In the genomic region with DNA sequence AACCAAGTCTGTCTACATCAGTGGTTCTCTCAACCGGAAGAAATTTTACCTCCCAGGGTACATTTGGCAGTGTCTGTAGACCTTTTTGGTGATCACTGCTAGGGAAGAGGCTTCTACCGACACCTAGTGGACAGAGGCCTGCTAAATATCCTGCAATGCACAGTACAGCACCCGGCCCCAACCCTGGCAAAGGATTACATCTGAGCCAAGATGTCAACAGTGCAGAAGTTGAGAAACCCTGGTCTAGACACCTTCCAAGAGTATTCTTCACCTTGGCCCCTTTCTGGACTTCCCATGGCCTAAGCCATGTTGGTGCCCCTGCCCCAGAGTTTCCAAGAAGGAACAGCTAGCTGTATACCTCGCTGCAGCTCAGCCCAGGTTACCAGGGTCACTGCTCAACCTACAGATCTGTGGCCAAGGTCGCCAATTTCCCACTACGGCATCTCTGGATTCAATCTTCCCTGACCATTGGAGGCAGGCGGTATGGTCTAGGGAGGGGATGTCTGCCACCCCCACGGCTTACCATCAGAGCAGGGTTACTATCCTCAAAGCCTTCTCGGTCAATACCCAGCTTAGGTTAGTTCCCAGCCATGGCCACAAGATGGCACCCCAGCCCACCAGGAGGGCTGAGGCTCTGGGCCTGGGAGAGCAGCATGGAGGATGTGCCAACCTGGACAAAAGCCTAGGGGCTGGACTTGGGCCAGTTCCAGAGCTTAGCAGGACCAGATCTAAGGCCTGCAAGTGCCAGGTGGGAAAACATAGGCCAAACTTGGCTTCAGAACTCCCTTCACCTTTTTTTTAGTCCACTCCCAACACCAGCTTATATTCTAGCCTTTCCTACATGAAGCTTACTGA, we compare ENCODE assay signal across 8 cellular contexts. TPM values are rescaled to one million over a fixed set of nuclear protein-coding genes. Genes with fewer than 3 reads are reported as not detected.
DNase-seq lines count a peak whose midpoint lies in the region; ATAC-seq and TF ChIP-seq lines count a peak whose summit lies in the region.

No MANE protein-coding gene starts in this region.

- no peak overlapping the region for H3K27ac Mint-ChIP-seq in activated T-helper 1 cell treated with anti-CD3 and anti-CD28 coated beads, Interleukin-12 subunit alpha, Interleukin-12 subunit beta, Interleukin-2, Interleukin-4 antibody, amounts not matched to agents 30 ng/mL and 10 ng/mL and 1 ng/mL, durations not matched to agents 14 hours and 24 hours and 36 hours
- no peak overlapping the region for H3K27ac Mint-ChIP-seq in type B pancreatic cell

- H3K9me3 ChIP-seq in MG63, result no peaks in the 10 kb centered on the region

- peak; percentile 87 for DNase-seq in ELF-1 (ENCODE audit: low read depth, low spot score)
- peak; percentile 92 for DNase-seq in H7
- DNase-seq in MG63, result peak; percentile 67
- peak; percentile 72 for DNase-seq in RKO (ENCODE audit: low spot score)
- peak; percentile 48 for DNase-seq in activated T-helper 1 cell treated with anti-CD3 and anti-CD28 coated beads, Interleukin-12 subunit alpha, Interleukin-12 subunit beta, Interleukin-2, Interleukin-4 antibody, amounts not matched to agents 30 ng/mL and 10 ng/mL and 1 ng/mL, durations not matched to agents 14 hours and 24 hours and 36 hours (ENCODE audit: low spot score)
- peak; percentile 62 for DNase-seq in fibroblast of villous mesenchyme (ENCODE audit: low read depth)
- peak; percentile 73 for DNase-seq in omental fat pad (ENCODE audit: low spot score)
- DNase-seq in type B pancreatic cell (ENCODE audit: extremely low spot score, unreplicated experiment), result peak; percentile 88

- H3K27me3 Mint-ChIP-seq in activated T-helper 1 cell treated with anti-CD3 and anti-CD28 coated beads, Interleukin-12 subunit alpha, Interleukin-12 subunit beta, Interleukin-2, Interleukin-4 antibody, amounts not matched to agents 30 ng/mL and 10 ng/mL and 1 ng/mL, durations not matched to agents 14 hours and 24 hours and 36 hours (ENCODE audit: insufficient read depth), result peaks cover 49% of the 10 kb centered on the region
- peaks cover 72% of the 10 kb centered on the region for H3K27me3 Mint-ChIP-seq in type B pancreatic cell

- H3K4me1 Mint-ChIP-seq in activated T-helper 1 cell treated with anti-CD3 and anti-CD28 coated beads, Interleukin-12 subunit alpha, Interleukin-12 subunit beta, Interleukin-2, Interleukin-4 antibody, amounts not matched to agents 30 ng/mL and 10 ng/mL and 1 ng/mL, durations not matched to agents 14 hours and 24 hours and 36 hours (ENCODE audit: low read depth), result no peaks in the 10 kb centered on the region
- H3K4me1 Mint-ChIP-seq in type B pancreatic cell (ENCODE audit: unreplicated experiment), result no peaks in the 10 kb centered on the region

- no peak overlapping the region for H3K4me3 Mint-ChIP-seq in activated T-helper 1 cell treated with anti-CD3 and anti-CD28 coated beads, Interleukin-12 subunit alpha, Interleukin-12 subunit beta, Interleukin-2, Interleukin-4 antibody, amounts not matched to agents 30 ng/mL and 10 ng/mL and 1 ng/mL, durations not matched to agents 14 hours and 24 hours and 36 hours
- no peak overlapping the region for H3K4me3 Mint-ChIP-seq in type B pancreatic cell

- no peak overlapping the region for H3K4me3 ChIP-seq in H7 (ENCODE audit: insufficient read depth, low read depth, low read length)
- no peak overlapping the region for H3K4me3 ChIP-seq in MG63
- H3K4me3 ChIP-seq in fibroblast of villous mesenchyme (ENCODE audit: low read depth, low read length), result no peak overlapping the region

- no peaks in the 10 kb centered on the region for H3K9me3 Mint-ChIP-seq in activated T-helper 1 cell treated with anti-CD3 and anti-CD28 coated beads, Interleukin-12 subunit alpha, Interleukin-12 subunit beta, Interleukin-2, Interleukin-4 antibody, amounts not matched to agents 30 ng/mL and 10 ng/mL and 1 ng/mL, durations not matched to agents 14 hours and 24 hours and 36 hours
- no peaks in the 10 kb centered on the region for H3K9me3 Mint-ChIP-seq in type B pancreatic cell

- ATAC-seq in omental fat pad (ENCODE audit: low FRiP score), result peak; percentile 88

- no peaks in the 10 kb centered on the region for H3K36me3 Mint-ChIP-seq in activated T-helper 1 cell treated with anti-CD3 and anti-CD28 coated beads, Interleukin-12 subunit alpha, Interleukin-12 subunit beta, Interleukin-2, Interleukin-4 antibody, amounts not matched to agents 30 ng/mL and 10 ng/mL and 1 ng/mL, durations not matched to agents 14 hours and 24 hours and 36 hours (ENCODE audit: low read depth)
- H3K36me3 Mint-ChIP-seq in type B pancreatic cell, result no peaks in the 10 kb centered on the region

- intact Hi-C loops in activated T-helper 1 cell treated with anti-CD3 and anti-CD28 coated beads, Interleukin-12 subunit alpha, Interleukin-12 subunit beta, Interleukin-2, Interleukin-4 antibody, amounts not matched to agents 30 ng/mL and 10 ng/mL and 1 ng/mL, durations not matched to agents 14 hours and 24 hours and 36 hours (cut with micrococcal nuclease), result loop anchor here (1.0 to 2.0 kb wide), 3 partner anchors 132 to 376 kb away; a partner anchor contains a TSS

- no peaks in the 10 kb centered on the region for H3K36me3 ChIP-seq in H7 (replicated peaks; ENCODE audit: control insufficient read depth, insufficient read depth, low read length)
- no peaks in the 10 kb centered on the region for H3K36me3 ChIP-seq in MG63

- peaks cover 47% of the 10 kb centered on the region for H3K27me3 ChIP-seq in H7 (ENCODE audit: control insufficient read depth, insufficient read depth, low read length)
- H3K27me3 ChIP-seq in MG63, result no peaks in the 10 kb centered on the region; the same call in 1 of the 2 replicates

- TF ChIP-seq CTCF in fibroblast of villous mesenchyme (IDR thresholded peaks at IDR 0.05; ENCODE audit: insufficient read depth, low read depth, low read length) (peak; percentile 96), omental fat pad (IDR thresholded peaks at IDR 0.05) (peak in 1 of 3 donors; percentile 29), type B pancreatic cell (conservative IDR thresholded peaks at IDR 0.05) (peak; percentile 84)

RNA-seq across cellular contexts. Expression of a gene that starts 3.7 kb away (rescaled TPM):
- not detected in 2 replicates for total RNA-seq in H7 (2014; rRNA removed; shearing (Covaris generic))
- not detected in 2 replicates for total RNA-seq in MG63 (2014; rRNA removed; shearing (Covaris generic); ENCODE audit: low replicate concordance)
- total RNA-seq in activated T-helper 1 cell treated with anti-CD3 and anti-CD28 coated beads, Interleukin-12 subunit alpha, Interleukin-12 subunit beta, Interleukin-2, Interleukin-4 antibody, amounts not matched to agents 30 ng/mL and 10 ng/mL and 1 ng/mL, durations not matched to agents 14 hours and 24 hours and 36 hours, result not detected in 2 replicates
- 0.64 TPM in 1 of 2 replicates, not detected in the other for total RNA-seq in fibroblast of villous mesenchyme
- total RNA-seq in omental fat pad, result not detected
- total RNA-seq in type B pancreatic cell (ENCODE audit: low replicate concordance), result 1.8 and 2.8 TPM in 2 replicates

RNA-seq across cellular contexts. Expression of a gene that starts 11.5 kb away (rescaled TPM):
- total RNA-seq in H7 (2014; rRNA removed; shearing (Covaris generic)), result not detected in 2 replicates
- not detected in 2 replicates for total RNA-seq in MG63 (2014; rRNA removed; shearing (Covaris generic); ENCODE audit: low replicate concordance)
- not detected in 2 replicates for total RNA-seq in activated T-helper 1 cell treated with anti-CD3 and anti-CD28 coated beads, Interleukin-12 subunit alpha, Interleukin-12 subunit beta, Interleukin-2, Interleukin-4 antibody, amounts not matched to agents 30 ng/mL and 10 ng/mL and 1 ng/mL, durations not matched to agents 14 hours and 24 hours and 36 hours
- total RNA-seq in fibroblast of villous mesenchyme, result under 0.01 TPM in 1 of 2 replicates, not detected in the other
- not detected for total RNA-seq in omental fat pad
- 3.6 TPM in 1 of 2 replicates, not detected in the other for total RNA-seq in type B pancreatic cell (ENCODE audit: low replicate concordance)
